ENCODE assay signal across 8 cellular contexts in the genomic region with DNA sequence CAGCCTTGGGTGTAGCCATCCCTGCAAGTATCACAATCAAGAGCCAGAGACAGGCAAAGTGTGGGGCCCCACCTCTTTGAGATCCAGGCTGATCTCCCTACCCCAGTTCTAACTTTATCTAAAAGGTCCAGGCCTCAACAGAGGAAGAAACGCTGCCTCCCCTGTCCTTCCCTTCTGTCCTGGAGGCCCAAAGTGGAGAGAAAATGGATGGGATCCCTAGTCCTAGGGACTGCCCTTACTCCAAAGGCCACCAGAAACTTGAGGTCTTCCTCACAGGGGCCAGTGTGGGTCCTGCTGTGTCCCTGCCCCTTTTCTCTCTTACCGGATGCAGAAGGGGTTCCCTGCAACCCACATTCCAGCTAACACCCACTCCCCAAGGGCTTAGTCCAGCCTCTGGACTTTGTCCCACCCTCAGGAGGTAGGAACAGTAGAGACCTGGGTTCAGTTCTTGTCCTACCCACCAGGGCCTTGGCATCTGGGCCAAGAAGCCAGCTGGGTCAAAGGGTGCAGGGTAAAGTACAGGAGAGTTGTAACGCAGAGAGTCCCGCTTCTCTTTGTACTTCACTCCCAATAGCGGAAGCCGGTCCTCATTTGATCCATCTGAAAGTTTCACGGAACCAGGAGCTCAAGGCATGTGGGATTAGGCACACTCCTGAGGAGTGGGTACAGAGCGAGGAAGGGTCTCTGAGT. TPM values are rescaled to one million over a fixed set of nuclear protein-coding genes. Genes with fewer than 3 reads are reported as not detected.
DNase-seq lines count a peak whose midpoint lies in the region; ATAC-seq and TF ChIP-seq lines count a peak whose summit lies in the region.

No MANE protein-coding gene starts in this region.

- in situ Hi-C loops in astrocyte of the cerebellum (cut with HindIII; ENCODE audit: low sequenced_read_pairs), result no loop called here

- H3K36me3 ChIP-seq in heart right ventricle (peaks cover 0 to 10% (median 0%) of the 10 kb centered on the region in 9 donors), lower lobe of right lung (peaks cover 10% of the 10 kb centered on the region), vagina (peaks cover 0 to 5% of the 10 kb centered on the region in 2 donors)

- TF ChIP-seq CTCF in heart right ventricle (IDR thresholded peaks at IDR 0.05) (no peak), astrocyte of the cerebellum (IDR thresholded peaks at IDR 0.05; ENCODE audit: low read depth, low read length, missing control alignments) (no peak), lower lobe of right lung (IDR thresholded peaks at IDR 0.05) (no peak), vagina (IDR thresholded peaks at IDR 0.05) (no peak)

- H3K4me1 ChIP-seq in heart right ventricle, result peaks cover 39 to 72% (median 66%) of the 10 kb centered on the region in 9 donors
- H3K4me1 ChIP-seq in lower lobe of right lung, result peaks cover 60% of the 10 kb centered on the region
- peaks cover 72% of the 10 kb centered on the region for H3K4me1 ChIP-seq in vagina

- no peak for ATAC-seq in heart right ventricle
- ATAC-seq in Right ventricle myocardium inferior, result no peak
- ATAC-seq in lower lobe of right lung, result no peak
- no peak for ATAC-seq in GM18870 (IDR thresholded peaks at IDR 0.05; ENCODE audit: unreplicated experiment)

- H3K4me3 ChIP-seq in heart right ventricle (peak overlapping the region; percentile 68 to 99 (median 97)), astrocyte of the cerebellum (ENCODE audit: low read depth, low read length) (peak overlapping the region; percentile 94), lower lobe of right lung (peak overlapping the region; percentile 95), vagina (peak overlapping the region; percentile 96 to 97)

- H3K9me3 ChIP-seq in heart right ventricle (no peaks in the 10 kb centered on the region), lower lobe of right lung (no peaks in the 10 kb centered on the region), vagina (no peaks in the 10 kb centered on the region)

- H3K27me3 ChIP-seq in heart right ventricle (no peaks in the 10 kb centered on the region), lower lobe of right lung (ENCODE audit: low read depth) (no peaks in the 10 kb centered on the region), vagina (no peaks in the 10 kb centered on the region)

- WGBS in heart right ventricle, 2 donors, result 29 to 34% methylated on average over 8 of the region's 8 CpGs

- intact Hi-C loops in heart right ventricle (cut with DNase I) (loop anchor here in 2 of 10 donors (2.0 to 10.0 kb wide), 2 partner anchors 17 to 245 kb away; partner anchors contain the start of genes MEF2D (in 1 of the 2) and PRCC (in 1 of the 2)), Right ventricle myocardium inferior (cut with DNase I) (loop anchor here (2.0 kb wide), 1 partner anchor 17 kb away; the partner anchor contains the start of gene PRCC), lower lobe of right lung (cut with DNase I) (no loop called here), vagina (cut with DNase I) (no loop called here)

- peak overlapping the region; percentile 94 to 100 (median 100) for H3K27ac ChIP-seq in heart right ventricle
- H3K27ac ChIP-seq in lower lobe of right lung, result peak overlapping the region; percentile 99
- peak overlapping the region; percentile 99 for H3K27ac ChIP-seq in vagina

- no peak for DNase-seq in heart right ventricle
- DNase-seq in Right ventricle myocardium inferior (ENCODE audit: missing footprints), result no peak
- no peak for DNase-seq in astrocyte of the cerebellum (ENCODE audit: low read depth)
- DNase-seq in lower lobe of right lung, result peak; percentile 36
- DNase-seq in vagina (ENCODE audit: extremely low spot score in 2 of 2), result peak in 1 of 2 donors; percentile 87
- no peak for DNase-seq in MV-4-11 (lab: John Stamatoyannopoulos, UW)
- DNase-seq in NCI-H1105 (lab: John Stamatoyannopoulos, UW), result no peak

- TF ChIP-seq POLR2A in vagina (IDR thresholded peaks at IDR 0.05), result no peak

RNA-seq across cellular contexts. Expression of gene HDGF, which starts 1.9 kb away (rescaled TPM):
- total RNA-seq in heart right ventricle, result 100 to 1,000 TPM; 135 to 202 (median 148) TPM
- 100 to 1,000 TPM in 1 of 2 donors, 10 to 100 TPM in 1; 69.8 to 126 TPM for polyA plus RNA-seq in heart right ventricle
- total RNA-seq in Right ventricle myocardium inferior, result 183 TPM
- 146 TPM for total RNA-seq in lower lobe of right lung
- 154 TPM for total RNA-seq in vagina

RNA-seq across cellular contexts. Expression of gene MRPL24, which starts 8.7 kb away (rescaled TPM):
- total RNA-seq in heart right ventricle (100 to 1,000 TPM in 2 of 10 donors, 10 to 100 TPM in 8; 70.3 to 105 (median 86.7) TPM), Right ventricle myocardium inferior (103 TPM), lower lobe of right lung (43.7 TPM), vagina (40.0 TPM)
- polyA plus RNA-seq in heart right ventricle, result 100 to 1,000 TPM; 157 to 250 TPM

RNA-seq across cellular contexts. Expression of gene PRCC, which starts 17.8 kb away (rescaled TPM):
- total RNA-seq in heart right ventricle, result 10 to 100 TPM; 32.1 to 56.9 (median 44.2) TPM
- polyA plus RNA-seq in heart right ventricle, result 10 to 100 TPM; 40.6 to 53.4 TPM
- total RNA-seq in Right ventricle myocardium inferior, result 42.9 TPM
- 51.9 TPM for total RNA-seq in lower lobe of right lung
- total RNA-seq in vagina, result 30.4 TPM

RNA-seq across cellular contexts. Expression of gene ISG20L2, which starts 21.0 kb away (rescaled TPM):
- total RNA-seq in heart right ventricle (10 to 100 TPM; 10.5 to 17.5 (median 15.2) TPM), Right ventricle myocardium inferior (13.1 TPM), lower lobe of right lung (22.6 TPM), vagina (12.8 TPM)
- polyA plus RNA-seq in heart right ventricle, result 10 to 100 TPM in 1 of 2 donors, 1 to 10 TPM in 1; 5.7 to 11.3 TPM

RNA-seq across cellular contexts. Expression of gene METTL25B, which starts 21.3 kb away (rescaled TPM):
- total RNA-seq in heart right ventricle (10 to 100 TPM; 12.8 to 18.8 (median 15.2) TPM), Right ventricle myocardium inferior (16.6 TPM), lower lobe of right lung (41.0 TPM), vagina (17.7 TPM)
- 10 to 100 TPM; 17.0 to 45.2 TPM for polyA plus RNA-seq in heart right ventricle
